Comparison of ENCODE assay signal across 8 cellular contexts in genomic region chr12:48817957-48818830, GRCh38. TPM values are rescaled to one million over a fixed set of nuclear protein-coding genes. Genes with fewer than 3 reads are reported as not detected.
DNase-seq lines count a peak whose midpoint lies in the region; ATAC-seq and TF ChIP-seq lines count a peak whose summit lies in the region.

Gene CACNB3, plus strand, starts transcription at chr12:48818496. Its CDS starts 434 bp downstream, at chr12:48818930.

- H2BK20ac ChIP-seq in H9 (ENCODE audit: low read depth, low read length, poor library complexity, severe bottlenecking): no peak within 1 kb of the TSS

- H3K36me3 Mint-ChIP-seq in H9 (ENCODE audit: insufficient read depth in 1 of 3, low read depth in 3 of 3) (peaks cover 0 to under 1% (median 0%) of the 10 kb centered on the region in 3 experiments; a peak in 1 of 7 replicates), mesothelial cell of epicardium (no peaks in the 10 kb centered on the region)
- peaks cover 9% of the 10 kb centered on the region for H3K36me3 Mint-ChIP-seq in effector memory CD8-positive, alpha-beta T cell (ENCODE audit: insufficient read depth)

- no peaks in the 10 kb centered on the region for H3K79me1 ChIP-seq in H9 (ENCODE audit: insufficient read depth, low read depth, low read length, poor library complexity, severe bottlenecking)

- H2BK5ac ChIP-seq in H9 (ENCODE audit: insufficient read length, low read length): no peak within 1 kb of the TSS

- H4K5ac ChIP-seq in H9 (ENCODE audit: insufficient read length, low read depth, low read length): no peak within 1 kb of the TSS

- H3K9me3 Mint-ChIP-seq in H9: no peaks in the 10 kb centered on the region
- H3K9me3 Mint-ChIP-seq in effector memory CD8-positive, alpha-beta T cell: no peaks in the 10 kb centered on the region
- no peaks in the 10 kb centered on the region for H3K9me3 Mint-ChIP-seq in mesothelial cell of epicardium

- H3K4me3 Mint-ChIP-seq in H9: peak within 1 kb of the TSS; percentile 88 to 95
- peak within 1 kb of the TSS; percentile 89 to 93 for H3K4me3 Mint-ChIP-seq in effector memory CD8-positive, alpha-beta T cell
- H3K4me3 Mint-ChIP-seq in mesothelial cell of epicardium: peak within 1 kb of the TSS; percentile 85

- 0 out of 2 replicates have a peak, but pooled peaks cover 2% of the 10 kb centered on the region for H3K4me1 ChIP-seq in H9 (ENCODE audit: insufficient read depth, low read length)

- no peaks in the 10 kb centered on the region for H3K9me3 ChIP-seq in H9 (ENCODE audit: control insufficient read depth, low read depth, low read length)

- no peak within 1 kb of the TSS for H3K9ac ChIP-seq in H9 (ENCODE audit: extremely low read depth, insufficient read length, low read length)

- H4K20me1 ChIP-seq in H9 (ENCODE audit: control insufficient read depth, insufficient read depth, insufficient read length): no peaks in the 10 kb centered on the region

- H2AFZ ChIP-seq in H9 (ENCODE audit: low read length): no peak within 1 kb of the TSS

- no peak within 1 kb of the TSS for H3K23ac ChIP-seq in H9 (ENCODE audit: insufficient read length, low read depth, low read length)

- H2BK12ac ChIP-seq in H9 (ENCODE audit: insufficient read length, low read depth, low read length): no peak within 1 kb of the TSS

- H2BK15ac ChIP-seq in H9 (ENCODE audit: low read depth, low read length): no peak within 1 kb of the TSS

- no peak within 1 kb of the TSS for H3K56ac ChIP-seq in H9 (ENCODE audit: insufficient read length, low read depth, low read length)

- peak; percentile 93 for DNase-seq in H9
- DNase-seq in NCI-H526 (lab: John Stamatoyannopoulos, UW): peak; percentile 48 to 90
- peak; percentile 88 for DNase-seq in activated CD8-positive, alpha-beta memory T cell treated with anti-CD3 and anti-CD28 coated beads for 24 hours
- peak; percentile 75 to 76 (median 75) for DNase-seq in effector memory CD8-positive, alpha-beta T cell
- DNase-seq in mesothelial cell of epicardium (ENCODE audit: low spot score in 2 of 2, unreplicated experiment in 2 of 2): peak; percentile 72 to 82
- DNase-seq in stimulated activated CD8-positive, alpha-beta memory T cell treated with anti-CD3 and anti-CD28 coated beads, Interleukin-15, amount 100 ng/mL, for 24 hours (ENCODE audit: low read depth): peak; percentile 42

- H2BK120ac ChIP-seq in H9 (ENCODE audit: low read depth, low read length, poor library complexity, severe bottlenecking): no peak within 1 kb of the TSS

- H2AK5ac ChIP-seq in H9 (ENCODE audit: insufficient read length, low read length): no peak within 1 kb of the TSS

- H4K8ac ChIP-seq in H9 (replicated peaks; ENCODE audit: insufficient read length, low read depth, low read length): no peak within 1 kb of the TSS

- peak within 1 kb of the TSS; percentile 74 for H3K4me2 ChIP-seq in H9 (ENCODE audit: insufficient read depth, insufficient read length, low read length)

- no peak within 1 kb of the TSS for H3K4ac ChIP-seq in H9 (ENCODE audit: low read depth, low read length)

- peaks cover 55% of the 10 kb centered on the region in 2 experiments for H3K4me1 Mint-ChIP-seq in H9
- H3K4me1 Mint-ChIP-seq in effector memory CD8-positive, alpha-beta T cell (ENCODE audit: low read depth in 2 of 2): peaks cover 35 to 42% of the 10 kb centered on the region in 2 donors
- peaks cover 54% of the 10 kb centered on the region for H3K4me1 Mint-ChIP-seq in mesothelial cell of epicardium

- H3K23me2 ChIP-seq in H9 (ENCODE audit: insufficient read length, low read depth, low read length, poor library complexity, severe bottlenecking): peaks cover 28% of the 10 kb centered on the region

- peak; percentile 69 for ATAC-seq in effector memory CD8-positive, alpha-beta T cell (replicated peaks)
- no peak for ATAC-seq in GM19324 (IDR thresholded peaks at IDR 0.05; ENCODE audit: low FRiP score, unreplicated experiment)

- no peak for TF ChIP-seq CTCF in C4-2B (conservative IDR thresholded peaks at IDR 0.05)
- no peak for TF ChIP-seq CTCF in H9 (conservative IDR thresholded peaks at IDR 0.05)
- TF ChIP-seq CTCF in mesothelial cell of epicardium (IDR thresholded peaks at IDR 0.05; ENCODE audit: unreplicated experiment): no peak

- H3K79me2 ChIP-seq in H9 (ENCODE audit: insufficient read depth, low read length): no peaks in the 10 kb centered on the region

- H3K14ac ChIP-seq in H9 (ENCODE audit: insufficient read depth, low read length): 0 out of 2 replicates have a peak within 1 kb of the TSS, but pooled peaks have one; percentile 18

- whole genome bisulfite sequencing in H9 (ENCODE audit: extremely low coverage, insufficient read length, low lambda C conversion rate): no CpG with 5 or more reads among the region's 78 CpGs

- H4K91ac ChIP-seq in H9 (ENCODE audit: insufficient read length, low read depth, low read length): no peak within 1 kb of the TSS

- H3K27ac ChIP-seq in C4-2B (peak within 1 kb of the TSS; percentile 43), H9 (ENCODE audit: insufficient read length, low read depth, low read length) (no peak within 1 kb of the TSS)

- no peak within 1 kb of the TSS for H3K18ac ChIP-seq in H9 (ENCODE audit: insufficient read length, low read depth, low read length)

- no peak within 1 kb of the TSS for H3T11ph ChIP-seq in H9 (ENCODE audit: low read length)

- H3K27ac Mint-ChIP-seq in H9: peak within 1 kb of the TSS; percentile 69 to 84 (median 81); a peak in 4 of 7 replicates
- H3K27ac Mint-ChIP-seq in effector memory CD8-positive, alpha-beta T cell: peak within 1 kb of the TSS; percentile 70 to 81
- H3K27ac Mint-ChIP-seq in mesothelial cell of epicardium: peak within 1 kb of the TSS; percentile 95

- peaks cover 23% of the 10 kb centered on the region for H3K27me3 ChIP-seq in H9 (ENCODE audit: insufficient read depth, low read length)

- H3K27me3 Mint-ChIP-seq in H9 (ENCODE audit: low read depth) (peaks cover 42% of the 10 kb centered on the region), mesothelial cell of epicardium (ENCODE audit: low read depth) (no peaks in the 10 kb centered on the region)
- H3K27me3 Mint-ChIP-seq in effector memory CD8-positive, alpha-beta T cell: no peaks in the 10 kb centered on the region

RNA-seq across cellular contexts. Expression of gene CACNB3, which starts in this region (rescaled TPM):
- total RNA-seq in H9 (2021): 34.9 and 35.1 TPM in 2 replicates
- total RNA-seq in mesothelial cell of epicardium: 107 to 114 TPM (median 113 TPM) in 3 replicates

Comparison
In these comparisons a context has a peak if more than half of its experiments do, and no peak if none do; other contexts are left out.
1. DNase-seq: peak in every context shown above with its lines; median percentile 93 in H9; 88 in activated CD8-positive, alpha-beta memory T cell treated with anti-CD3 and anti-CD28 coated beads for 24 hours; 77 in mesothelial cell of epicardium; 75 in effector memory CD8-positive, alpha-beta T cell; 69 in NCI-H526; 42 in stimulated activated CD8-positive, alpha-beta memory T cell treated with anti-CD3 and anti-CD28 coated beads, Interleukin-15, amount 100 ng/mL, for 24 hours.